In the genomic region with DNA sequence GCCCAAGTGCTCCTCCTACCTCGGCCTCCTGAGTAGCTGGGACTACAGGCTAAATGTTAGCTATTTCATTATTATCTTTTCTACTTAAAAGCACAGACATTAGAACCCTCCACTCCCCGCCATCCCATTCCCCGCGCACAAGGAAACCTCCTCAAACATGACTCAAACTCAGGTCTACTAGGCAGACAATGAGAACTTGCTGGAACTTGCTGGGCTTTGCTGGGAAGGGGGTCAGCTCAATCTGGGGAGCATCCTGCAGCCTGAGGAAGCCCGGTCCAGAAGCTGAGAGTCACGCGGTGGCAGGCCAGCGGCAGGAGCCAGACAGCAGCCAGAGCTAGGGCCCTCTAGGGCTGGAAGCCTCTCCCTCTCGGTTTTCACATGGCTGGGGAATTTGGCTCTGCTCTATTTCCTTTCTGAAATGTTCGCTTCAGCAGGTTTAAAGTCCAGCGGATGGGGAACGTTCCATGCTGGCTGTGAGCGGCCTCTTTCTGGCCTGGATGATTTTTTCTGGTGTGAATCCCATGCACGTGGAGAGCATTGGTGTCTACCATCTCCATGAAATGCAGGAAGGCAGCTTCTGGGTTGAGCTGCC, we compare ENCODE assay signal across 1 cellular context.
TF ChIP-seq lines count a peak whose summit lies in the region.

No MANE protein-coding gene starts in this region.

TF ChIP-seq in HepG2, 621 proteins besides CTCF, POLR2A, EP300 and RAD21 (continued from another document and continues in another):
- TF ChIP-seq ZNF383 (CRISPR knock-in tag; IDR thresholded peaks at IDR 0.05; ENCODE audit: borderline replicate concordance) (no peak), RXRA (CRISPR knock-in tag; IDR thresholded peaks at IDR 0.05) (no peak), TBX2 (CRISPR knock-in tag; IDR thresholded peaks at IDR 0.05; ENCODE audit: borderline replicate concordance) (peak; percentile 26; the same call in 1 of the 2 replicates), KLF9 (CRISPR knock-in tag; IDR thresholded peaks at IDR 0.05; ENCODE audit: low read depth) (no peak), KDM3A (CRISPR knock-in tag; IDR thresholded peaks at IDR 0.05; ENCODE audit: low read depth) (0 out of 2 replicates have a peak, but pooled peaks have one; percentile 30), ZNF180 (CRISPR knock-in tag; IDR thresholded peaks at IDR 0.05; ENCODE audit: borderline replicate concordance, low read depth) (no peak), TEAD3 (CRISPR knock-in tag; optimal IDR thresholded peaks at IDR 0.05; ENCODE audit: borderline replicate concordance) (peak; percentile 48), ZNF788 (CRISPR knock-in tag; IDR thresholded peaks at IDR 0.05; ENCODE audit: borderline replicate concordance) (no peak), MTA3 (CRISPR knock-in tag; IDR thresholded peaks at IDR 0.05) (no peak), NCOR1 (IDR thresholded peaks at IDR 0.05; ENCODE audit: borderline replicate concordance, low read length) (0 out of 2 replicates have a peak, but pooled peaks have one; percentile 14), HNF4G (IDR thresholded peaks at IDR 0.05; ENCODE audit: borderline replicate concordance, low read depth, low read length) (peak; percentile 17; the same call in 1 of the 2 replicates), HNF4G (CRISPR knock-in tag; IDR thresholded peaks at IDR 0.05; ENCODE audit: borderline replicate concordance, low read depth) (no peak), HNF4A (CRISPR knock-in tag; IDR thresholded peaks at IDR 0.05) (peak; percentile 73), RAD51 (IDR thresholded peaks at IDR 0.05; ENCODE audit: borderline replicate concordance) (no peak), ZNF644 (CRISPR knock-in tag; IDR thresholded peaks at IDR 0.05; ENCODE audit: low read depth) (peak; percentile 55; the same call in 1 of the 2 replicates), ZNF253 (CRISPR knock-in tag; IDR thresholded peaks at IDR 0.05; ENCODE audit: borderline replicate concordance) (no peak), KAT8 (CRISPR knock-in tag; IDR thresholded peaks at IDR 0.05) (peak; percentile 45; the same call in 1 of the 2 replicates), ZNF557 (CRISPR knock-in tag; IDR thresholded peaks at IDR 0.05) (no peak), GTF2F1 (IDR thresholded peaks at IDR 0.05; ENCODE audit: low read length) (no peak), ZNF124 (CRISPR knock-in tag; IDR thresholded peaks at IDR 0.05) (peak; percentile 50; the same call in 1 of the 2 replicates), ZNF501 (CRISPR knock-in tag; IDR thresholded peaks at IDR 0.05) (0 out of 2 replicates have a peak, but pooled peaks have one; percentile 30)
- TF ChIP-seq, protein P1, sequence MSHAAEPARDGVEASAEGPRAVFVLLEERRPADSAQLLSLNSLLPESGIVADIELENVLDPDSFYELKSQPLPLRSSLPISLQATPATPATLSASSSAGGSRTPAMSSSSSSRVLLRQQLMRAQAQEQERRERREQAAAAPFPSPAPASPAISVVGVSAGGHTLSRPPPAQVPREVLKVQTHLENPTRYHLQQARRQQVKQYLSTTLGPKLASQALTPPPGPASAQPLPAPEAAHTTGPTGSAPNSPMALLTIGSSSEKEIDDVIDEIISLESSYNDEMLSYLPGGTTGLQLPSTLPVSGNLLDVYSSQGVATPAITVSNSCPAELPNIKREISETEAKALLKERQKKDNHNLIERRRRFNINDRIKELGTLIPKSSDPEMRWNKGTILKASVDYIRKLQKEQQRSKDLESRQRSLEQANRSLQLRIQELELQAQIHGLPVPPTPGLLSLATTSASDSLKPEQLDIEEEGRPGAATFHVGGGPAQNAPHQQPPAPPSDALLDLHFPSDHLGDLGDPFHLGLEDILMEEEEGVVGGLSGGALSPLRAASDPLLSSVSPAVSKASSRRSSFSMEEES (CRISPR knock-in tag; IDR thresholded peaks at IDR 0.05), result peak; percentile 49
- TF ChIP-seq, protein P2, sequence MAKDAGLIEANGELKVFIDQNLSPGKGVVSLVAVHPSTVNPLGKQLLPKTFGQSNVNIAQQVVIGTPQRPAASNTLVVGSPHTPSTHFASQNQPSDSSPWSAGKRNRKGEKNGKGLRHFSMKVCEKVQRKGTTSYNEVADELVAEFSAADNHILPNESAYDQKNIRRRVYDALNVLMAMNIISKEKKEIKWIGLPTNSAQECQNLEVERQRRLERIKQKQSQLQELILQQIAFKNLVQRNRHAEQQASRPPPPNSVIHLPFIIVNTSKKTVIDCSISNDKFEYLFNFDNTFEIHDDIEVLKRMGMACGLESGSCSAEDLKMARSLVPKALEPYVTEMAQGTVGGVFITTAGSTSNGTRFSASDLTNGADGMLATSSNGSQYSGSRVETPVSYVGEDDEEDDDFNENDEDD (CRISPR knock-in tag; IDR thresholded peaks at IDR 0.05; ENCODE audit: borderline replicate concordance), result peak; percentile 61; the same call in 1 of the 2 replicates
- TF ChIP-seq, protein P3, sequence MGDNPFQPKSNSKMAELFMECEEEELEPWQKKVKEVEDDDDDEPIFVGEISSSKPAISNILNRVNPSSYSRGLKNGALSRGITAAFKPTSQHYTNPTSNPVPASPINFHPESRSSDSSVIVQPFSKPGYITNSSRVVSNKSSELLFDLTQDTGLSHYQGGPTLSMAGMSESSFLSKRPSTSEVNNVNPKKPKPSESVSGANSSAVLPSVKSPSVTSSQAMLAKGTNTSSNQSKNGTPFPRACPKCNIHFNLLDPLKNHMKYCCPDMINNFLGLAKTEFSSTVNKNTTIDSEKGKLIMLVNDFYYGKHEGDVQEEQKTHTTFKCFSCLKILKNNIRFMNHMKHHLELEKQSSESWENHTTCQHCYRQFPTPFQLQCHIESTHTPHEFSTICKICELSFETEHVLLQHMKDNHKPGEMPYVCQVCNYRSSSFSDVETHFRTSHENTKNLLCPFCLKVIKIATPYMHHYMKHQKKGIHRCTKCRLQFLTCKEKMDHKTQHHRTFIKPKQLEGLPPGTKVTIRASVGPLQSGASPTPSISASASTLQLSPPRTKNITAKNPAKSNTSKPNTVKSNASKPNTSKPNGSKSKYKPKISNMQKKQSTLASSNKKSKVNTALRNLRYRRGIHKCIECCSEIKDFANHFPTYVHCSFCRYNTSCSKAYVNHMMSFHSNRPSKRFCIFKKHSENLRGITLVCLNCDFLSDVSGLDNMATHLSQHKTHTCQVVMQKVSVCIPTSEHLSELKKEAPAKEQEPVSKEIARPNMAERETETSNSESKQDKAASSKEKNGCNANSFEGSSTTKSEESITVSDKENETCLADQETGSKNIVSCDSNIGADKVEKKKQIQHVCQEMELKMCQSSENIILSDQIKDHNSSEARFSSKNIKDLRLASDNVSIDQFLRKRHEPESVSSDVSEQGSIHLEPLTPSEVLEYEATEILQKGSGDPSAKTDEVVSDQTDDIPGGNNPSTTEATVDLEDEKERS (CRISPR knock-in tag; IDR thresholded peaks at IDR 0.05), result no peak
- TF ChIP-seq, protein P4, sequence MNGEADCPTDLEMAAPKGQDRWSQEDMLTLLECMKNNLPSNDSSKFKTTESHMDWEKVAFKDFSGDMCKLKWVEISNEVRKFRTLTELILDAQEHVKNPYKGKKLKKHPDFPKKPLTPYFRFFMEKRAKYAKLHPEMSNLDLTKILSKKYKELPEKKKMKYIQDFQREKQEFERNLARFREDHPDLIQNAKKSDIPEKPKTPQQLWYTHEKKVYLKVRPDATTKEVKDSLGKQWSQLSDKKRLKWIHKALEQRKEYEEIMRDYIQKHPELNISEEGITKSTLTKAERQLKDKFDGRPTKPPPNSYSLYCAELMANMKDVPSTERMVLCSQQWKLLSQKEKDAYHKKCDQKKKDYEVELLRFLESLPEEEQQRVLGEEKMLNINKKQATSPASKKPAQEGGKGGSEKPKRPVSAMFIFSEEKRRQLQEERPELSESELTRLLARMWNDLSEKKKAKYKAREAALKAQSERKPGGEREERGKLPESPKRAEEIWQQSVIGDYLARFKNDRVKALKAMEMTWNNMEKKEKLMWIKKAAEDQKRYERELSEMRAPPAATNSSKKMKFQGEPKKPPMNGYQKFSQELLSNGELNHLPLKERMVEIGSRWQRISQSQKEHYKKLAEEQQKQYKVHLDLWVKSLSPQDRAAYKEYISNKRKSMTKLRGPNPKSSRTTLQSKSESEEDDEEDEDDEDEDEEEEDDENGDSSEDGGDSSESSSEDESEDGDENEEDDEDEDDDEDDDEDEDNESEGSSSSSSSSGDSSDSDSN (CRISPR knock-in tag; IDR thresholded peaks at IDR 0.05), result peak; percentile 81
- TF ChIP-seq, protein P5, sequence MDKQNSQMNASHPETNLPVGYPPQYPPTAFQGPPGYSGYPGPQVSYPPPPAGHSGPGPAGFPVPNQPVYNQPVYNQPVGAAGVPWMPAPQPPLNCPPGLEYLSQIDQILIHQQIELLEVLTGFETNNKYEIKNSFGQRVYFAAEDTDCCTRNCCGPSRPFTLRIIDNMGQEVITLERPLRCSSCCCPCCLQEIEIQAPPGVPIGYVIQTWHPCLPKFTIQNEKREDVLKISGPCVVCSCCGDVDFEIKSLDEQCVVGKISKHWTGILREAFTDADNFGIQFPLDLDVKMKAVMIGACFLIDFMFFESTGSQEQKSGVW (CRISPR knock-in tag; IDR thresholded peaks at IDR 0.05; ENCODE audit: borderline replicate concordance), result no peak
- TF ChIP-seq, protein P6, sequence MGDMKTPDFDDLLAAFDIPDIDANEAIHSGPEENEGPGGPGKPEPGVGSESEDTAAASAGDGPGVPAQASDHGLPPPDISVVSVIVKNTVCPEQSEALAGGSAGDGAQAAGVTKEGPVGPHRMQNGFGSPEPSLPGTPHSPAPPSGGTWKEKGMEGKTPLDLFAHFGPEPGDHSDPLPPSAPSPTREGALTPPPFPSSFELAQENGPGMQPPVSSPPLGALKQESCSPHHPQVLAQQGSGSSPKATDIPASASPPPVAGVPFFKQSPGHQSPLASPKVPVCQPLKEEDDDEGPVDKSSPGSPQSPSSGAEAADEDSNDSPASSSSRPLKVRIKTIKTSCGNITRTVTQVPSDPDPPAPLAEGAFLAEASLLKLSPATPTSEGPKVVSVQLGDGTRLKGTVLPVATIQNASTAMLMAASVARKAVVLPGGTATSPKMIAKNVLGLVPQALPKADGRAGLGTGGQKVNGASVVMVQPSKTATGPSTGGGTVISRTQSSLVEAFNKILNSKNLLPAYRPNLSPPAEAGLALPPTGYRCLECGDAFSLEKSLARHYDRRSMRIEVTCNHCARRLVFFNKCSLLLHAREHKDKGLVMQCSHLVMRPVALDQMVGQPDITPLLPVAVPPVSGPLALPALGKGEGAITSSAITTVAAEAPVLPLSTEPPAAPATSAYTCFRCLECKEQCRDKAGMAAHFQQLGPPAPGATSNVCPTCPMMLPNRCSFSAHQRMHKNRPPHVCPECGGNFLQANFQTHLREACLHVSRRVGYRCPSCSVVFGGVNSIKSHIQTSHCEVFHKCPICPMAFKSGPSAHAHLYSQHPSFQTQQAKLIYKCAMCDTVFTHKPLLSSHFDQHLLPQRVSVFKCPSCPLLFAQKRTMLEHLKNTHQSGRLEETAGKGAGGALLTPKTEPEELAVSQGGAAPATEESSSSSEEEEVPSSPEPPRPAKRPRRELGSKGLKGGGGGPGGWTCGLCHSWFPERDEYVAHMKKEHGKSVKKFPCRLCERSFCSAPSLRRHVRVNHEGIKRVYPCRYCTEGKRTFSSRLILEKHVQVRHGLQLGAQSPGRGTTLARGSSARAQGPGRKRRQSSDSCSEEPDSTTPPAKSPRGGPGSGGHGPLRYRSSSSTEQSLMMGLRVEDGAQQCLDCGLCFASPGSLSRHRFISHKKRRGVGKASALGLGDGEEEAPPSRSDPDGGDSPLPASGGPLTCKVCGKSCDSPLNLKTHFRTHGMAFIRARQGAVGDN (CRISPR knock-in tag; IDR thresholded peaks at IDR 0.05), result peak; percentile 81
- TF ChIP-seq, protein P7, sequence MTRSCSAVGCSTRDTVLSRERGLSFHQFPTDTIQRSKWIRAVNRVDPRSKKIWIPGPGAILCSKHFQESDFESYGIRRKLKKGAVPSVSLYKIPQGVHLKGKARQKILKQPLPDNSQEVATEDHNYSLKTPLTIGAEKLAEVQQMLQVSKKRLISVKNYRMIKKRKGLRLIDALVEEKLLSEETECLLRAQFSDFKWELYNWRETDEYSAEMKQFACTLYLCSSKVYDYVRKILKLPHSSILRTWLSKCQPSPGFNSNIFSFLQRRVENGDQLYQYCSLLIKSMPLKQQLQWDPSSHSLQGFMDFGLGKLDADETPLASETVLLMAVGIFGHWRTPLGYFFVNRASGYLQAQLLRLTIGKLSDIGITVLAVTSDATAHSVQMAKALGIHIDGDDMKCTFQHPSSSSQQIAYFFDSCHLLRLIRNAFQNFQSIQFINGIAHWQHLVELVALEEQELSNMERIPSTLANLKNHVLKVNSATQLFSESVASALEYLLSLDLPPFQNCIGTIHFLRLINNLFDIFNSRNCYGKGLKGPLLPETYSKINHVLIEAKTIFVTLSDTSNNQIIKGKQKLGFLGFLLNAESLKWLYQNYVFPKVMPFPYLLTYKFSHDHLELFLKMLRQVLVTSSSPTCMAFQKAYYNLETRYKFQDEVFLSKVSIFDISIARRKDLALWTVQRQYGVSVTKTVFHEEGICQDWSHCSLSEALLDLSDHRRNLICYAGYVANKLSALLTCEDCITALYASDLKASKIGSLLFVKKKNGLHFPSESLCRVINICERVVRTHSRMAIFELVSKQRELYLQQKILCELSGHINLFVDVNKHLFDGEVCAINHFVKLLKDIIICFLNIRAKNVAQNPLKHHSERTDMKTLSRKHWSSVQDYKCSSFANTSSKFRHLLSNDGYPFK (CRISPR knock-in tag; IDR thresholded peaks at IDR 0.05; ENCODE audit: borderline replicate concordance), result peak; percentile 15; the same call in 1 of the 2 replicates
- TF ChIP-seq, protein P8, sequence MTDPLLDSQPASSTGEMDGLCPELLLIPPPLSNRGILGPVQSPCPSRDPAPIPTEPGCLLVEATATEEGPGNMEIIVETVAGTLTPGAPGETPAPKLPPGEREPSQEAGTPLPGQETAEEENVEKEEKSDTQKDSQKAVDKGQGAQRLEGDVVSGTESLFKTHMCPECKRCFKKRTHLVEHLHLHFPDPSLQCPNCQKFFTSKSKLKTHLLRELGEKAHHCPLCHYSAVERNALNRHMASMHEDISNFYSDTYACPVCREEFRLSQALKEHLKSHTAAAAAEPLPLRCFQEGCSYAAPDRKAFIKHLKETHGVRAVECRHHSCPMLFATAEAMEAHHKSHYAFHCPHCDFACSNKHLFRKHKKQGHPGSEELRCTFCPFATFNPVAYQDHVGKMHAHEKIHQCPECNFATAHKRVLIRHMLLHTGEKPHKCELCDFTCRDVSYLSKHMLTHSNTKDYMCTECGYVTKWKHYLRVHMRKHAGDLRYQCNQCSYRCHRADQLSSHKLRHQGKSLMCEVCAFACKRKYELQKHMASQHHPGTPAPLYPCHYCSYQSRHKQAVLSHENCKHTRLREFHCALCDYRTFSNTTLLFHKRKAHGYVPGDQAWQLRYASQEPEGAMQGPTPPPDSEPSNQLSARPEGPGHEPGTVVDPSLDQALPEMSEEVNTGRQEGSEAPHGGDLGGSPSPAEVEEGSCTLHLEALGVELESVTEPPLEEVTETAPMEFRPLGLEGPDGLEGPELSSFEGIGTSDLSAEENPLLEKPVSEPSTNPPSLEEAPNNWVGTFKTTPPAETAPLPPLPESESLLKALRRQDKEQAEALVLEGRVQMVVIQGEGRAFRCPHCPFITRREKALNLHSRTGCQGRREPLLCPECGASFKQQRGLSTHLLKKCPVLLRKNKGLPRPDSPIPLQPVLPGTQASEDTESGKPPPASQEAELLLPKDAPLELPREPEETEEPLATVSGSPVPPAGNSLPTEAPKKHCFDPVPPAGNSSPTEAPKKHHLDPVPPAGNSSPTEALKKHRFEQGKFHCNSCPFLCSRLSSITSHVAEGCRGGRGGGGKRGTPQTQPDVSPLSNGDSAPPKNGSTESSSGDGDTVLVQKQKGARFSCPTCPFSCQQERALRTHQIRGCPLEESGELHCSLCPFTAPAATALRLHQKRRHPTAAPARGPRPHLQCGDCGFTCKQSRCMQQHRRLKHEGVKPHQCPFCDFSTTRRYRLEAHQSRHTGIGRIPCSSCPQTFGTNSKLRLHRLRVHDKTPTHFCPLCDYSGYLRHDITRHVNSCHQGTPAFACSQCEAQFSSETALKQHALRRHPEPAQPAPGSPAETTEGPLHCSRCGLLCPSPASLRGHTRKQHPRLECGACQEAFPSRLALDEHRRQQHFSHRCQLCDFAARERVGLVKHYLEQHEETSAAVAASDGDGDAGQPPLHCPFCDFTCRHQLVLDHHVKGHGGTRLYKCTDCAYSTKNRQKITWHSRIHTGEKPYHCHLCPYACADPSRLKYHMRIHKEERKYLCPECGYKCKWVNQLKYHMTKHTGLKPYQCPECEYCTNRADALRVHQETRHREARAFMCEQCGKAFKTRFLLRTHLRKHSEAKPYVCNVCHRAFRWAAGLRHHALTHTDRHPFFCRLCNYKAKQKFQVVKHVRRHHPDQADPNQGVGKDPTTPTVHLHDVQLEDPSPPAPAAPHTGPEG (CRISPR knock-in tag; IDR thresholded peaks at IDR 0.05), result no peak
